In genomic region chr1:3684031-3684430, GRCh38 we compare ENCODE assay signal across 13 cellular contexts. TPM values are rescaled to one million over a fixed set of nuclear protein-coding genes. Genes with fewer than 3 reads are reported as not detected.
DNase-seq lines count a peak whose midpoint lies in the region; TF ChIP-seq lines count a peak whose summit lies in the region.
"Had no signal": no experiment of that assay in that cellular context is flagged by ENCODE, and none has a peak within 500 bp of the region (broad histone marks: within the 10 kb centered on the region; RNA-seq: fewer than 3 reads in every experiment).

No MANE protein-coding gene starts in this region.

- H3K4me3 ChIP-seq in BLaER1 (no peak overlapping the region), epithelial cell of esophagus (ENCODE audit: low read length) (no peak overlapping the region), BE2C (ENCODE audit: low read depth, low read length) (no peak overlapping the region), SK-N-SH (ENCODE audit: low read depth in 2 of 2, low read length in 1 of 2) (no peak overlapping the region)

- no CpG with 5 or more reads among the region's 27 CpGs for WGBS in H9 (ENCODE audit: extremely low coverage, insufficient read length, low lambda C conversion rate)
- 81% methylated on average over 13 of the region's 27 CpGs for WGBS in SK-N-SH (ENCODE audit: low lambda C conversion rate)

- H3K4me2 ChIP-seq in BLaER1, result peak overlapping the region; percentile 85
- H3K4me2 ChIP-seq in H9 (ENCODE audit: insufficient read depth, insufficient read length, low read length), result no peak overlapping the region
- H3K4me2 ChIP-seq in SK-N-SH, result no peak overlapping the region

- no peak for TF ChIP-seq CTCF in H9 (conservative IDR thresholded peaks at IDR 0.05)
- no peak for TF ChIP-seq CTCF in epithelial cell of esophagus (IDR thresholded peaks at IDR 0.05; ENCODE audit: insufficient read depth, low read depth, low read length, missing control alignments)
- no peak for TF ChIP-seq CTCF in mesothelial cell of epicardium (IDR thresholded peaks at IDR 0.05; ENCODE audit: unreplicated experiment)
- no peak for TF ChIP-seq CTCF in BE2C (IDR thresholded peaks at IDR 0.05; ENCODE audit: low read depth, low read length)
- no peak for TF ChIP-seq CTCF in SK-N-SH (IDR thresholded peaks at IDR 0.05)

- H3K4me1 ChIP-seq in BLaER1 (peaks cover 100% of the 10 kb centered on the region), H9 (ENCODE audit: insufficient read depth, low read length) (peaks cover 6% of the 10 kb centered on the region; the same call in 1 of the 2 replicates), BE2C (no peaks in the 10 kb centered on the region), SK-N-SH (ENCODE audit: control insufficient read depth in 1 of 2, insufficient read depth in 2 of 2, low read depth in 1 of 2, low read length in 1 of 2) (no peaks in the 10 kb centered on the region; a peak in 1 of 4 replicates)

- DNase-seq in H9 (peak; percentile 83), epithelial cell of esophagus (ENCODE audit: low read depth) (peak; percentile 56), mesothelial cell of epicardium (ENCODE audit: low spot score in 2 of 2, unreplicated experiment in 2 of 2) (peak; percentile 56 to 75), BE2C (no peak), hypothalamus (lab: John Stamatoyannopoulos, UW) (no peak), DMS79 treated with DMSO at 0.1 percent for 48 hours (lab: John Stamatoyannopoulos, UW) (no peak), SK-N-SH (no peak)
- DNase-seq: activated CD4-positive, alpha-beta memory T cell treated with anti-CD3 and anti-CD28 coated beads, Interleukin-2, amount 10 ng/mL, durations not matched to agents 7 days and 5 days; activated naive CD8-positive, alpha-beta T cell treated with anti-CD3 and anti-CD28 coated beads, Interleukin-2, amount 50 U/mL, for 24 hours; NCI-H187; stimulated activated naive CD4-positive, alpha-beta T cell treated with Interleukin-2 at 50 U/mL for 16 hours had no signal

- H2BK5ac ChIP-seq in H9 (ENCODE audit: insufficient read length, low read length), result no peak overlapping the region

- H3K27ac ChIP-seq in BLaER1 (peak overlapping the region; percentile 56; the same call in 1 of the 2 replicates), H9 (ENCODE audit: insufficient read length, low read depth, low read length) (no peak overlapping the region), SK-N-SH (ENCODE audit: low read depth in 2 of 2, low read length in 1 of 2) (no peak overlapping the region)

- H3K4me1 Mint-ChIP-seq in H9, result peaks cover 13 to 29% of the 10 kb centered on the region in 2 experiments
- H3K4me1 Mint-ChIP-seq in mesothelial cell of epicardium, result peaks cover 16% of the 10 kb centered on the region

- H3K18ac ChIP-seq in H9 (ENCODE audit: insufficient read length, low read depth, low read length), result no peak overlapping the region

- no peak overlapping the region for H2BK20ac ChIP-seq in H9 (ENCODE audit: low read depth, low read length, poor library complexity, severe bottlenecking)

- H3K4ac ChIP-seq in H9 (ENCODE audit: low read depth, low read length), result no peak overlapping the region

- H2BK15ac ChIP-seq in H9 (ENCODE audit: low read depth, low read length), result no peak overlapping the region

- no peak overlapping the region for H4K8ac ChIP-seq in H9 (replicated peaks; ENCODE audit: insufficient read length, low read depth, low read length)

- no peak for TF ChIP-seq EP300 in SK-N-SH (IDR thresholded peaks at IDR 0.05; ENCODE audit: borderline replicate concordance in 1 of 2, low read depth in 1 of 2, low read length in 1 of 2)

- H3K27me3 Mint-ChIP-seq in H9 (ENCODE audit: low read depth), result peaks cover 28% of the 10 kb centered on the region
- H3K27me3 Mint-ChIP-seq in mesothelial cell of epicardium (ENCODE audit: low read depth), result peaks cover 31% of the 10 kb centered on the region

- H2AFZ ChIP-seq in H9 (ENCODE audit: low read length), result no peak overlapping the region
- no peak overlapping the region for H2AFZ ChIP-seq in SK-N-SH (ENCODE audit: low read depth)

- no peaks in the 10 kb centered on the region for H3K9me3 ChIP-seq in BLaER1
- no peaks in the 10 kb centered on the region for H3K9me3 ChIP-seq in H9 (ENCODE audit: control insufficient read depth, low read depth, low read length)
- H3K9me3 ChIP-seq in BE2C, result no peaks in the 10 kb centered on the region
- no peaks in the 10 kb centered on the region for H3K9me3 ChIP-seq in SK-N-SH

- H3K27me3 ChIP-seq in BLaER1 (no peaks in the 10 kb centered on the region), H9 (ENCODE audit: insufficient read depth, low read length) (peaks cover 4% of the 10 kb centered on the region; the same call in 1 of the 2 replicates), BE2C (no peaks in the 10 kb centered on the region), SK-N-SH (ENCODE audit: insufficient read depth) (no peaks in the 10 kb centered on the region)

- H3K79me2 ChIP-seq in H9 (ENCODE audit: insufficient read depth, low read length) (no peaks in the 10 kb centered on the region), SK-N-SH (ENCODE audit: insufficient read depth) (no peaks in the 10 kb centered on the region)

- no peak overlapping the region for H3K23ac ChIP-seq in H9 (ENCODE audit: insufficient read length, low read depth, low read length)

- H3K56ac ChIP-seq in H9 (ENCODE audit: insufficient read length, low read depth, low read length), result no peak overlapping the region

- no peak overlapping the region for H3K27ac Mint-ChIP-seq in H9
- no peak overlapping the region for H3K27ac Mint-ChIP-seq in mesothelial cell of epicardium
- H3K27ac Mint-ChIP-seq: activated CD4-positive, alpha-beta memory T cell treated with anti-CD3 and anti-CD28 coated beads, Interleukin-2, amount 10 ng/mL, durations not matched to agents 7 days and 5 days; activated naive CD8-positive, alpha-beta T cell treated with anti-CD3 and anti-CD28 coated beads, Interleukin-2, amount 50 U/mL, for 24 hours had no signal

- H3F3A ChIP-seq in SK-N-SH (replicated peaks; ENCODE audit: insufficient read depth), result no peaks in the 10 kb centered on the region

- H4K91ac ChIP-seq in H9 (ENCODE audit: insufficient read length, low read depth, low read length), result no peak overlapping the region

- H3K36me3 Mint-ChIP-seq in H9 (ENCODE audit: insufficient read depth in 1 of 3, low read depth in 3 of 3) (peaks cover 0 to 17% (median 6%) of the 10 kb centered on the region in 3 experiments; a peak in 4 of 7 replicates), mesothelial cell of epicardium (no peaks in the 10 kb centered on the region)

- no peak for TF ChIP-seq RAD21 in SK-N-SH (IDR thresholded peaks at IDR 0.05; ENCODE audit: low read length)

- H4K5ac ChIP-seq in H9 (ENCODE audit: insufficient read length, low read depth, low read length), result no peak overlapping the region

- no peak overlapping the region for H3T11ph ChIP-seq in H9 (ENCODE audit: low read length)

- no peaks in the 10 kb centered on the region for H3K36me3 ChIP-seq in BLaER1
- H3K36me3 ChIP-seq in BE2C, result no peaks in the 10 kb centered on the region
- no peaks in the 10 kb centered on the region for H3K36me3 ChIP-seq in SK-N-SH (replicated peaks in 1 of 2; ENCODE audit: control insufficient read depth in 1 of 2, insufficient read depth in 2 of 2, low read length in 1 of 2)

- CTCF ChIA-PET in SK-N-SH (lab: Yijun Ruan, JAX), result interaction anchor here (1.1 to 3.8 kb wide), 2 partner anchors 11 to 41 kb away, joined by 3 to 19 read pairs; no protein-coding TSS in a partner anchor

- H3K9me2 ChIP-seq in SK-N-SH, result no peaks in the 10 kb centered on the region

- no peak overlapping the region for H3K9ac ChIP-seq in BLaER1
- H3K9ac ChIP-seq in H9 (ENCODE audit: extremely low read depth, insufficient read length, low read length), result no peak overlapping the region
- H3K9ac ChIP-seq in SK-N-SH, result no peak overlapping the region

- H3K79me1 ChIP-seq in H9 (ENCODE audit: insufficient read depth, low read depth, low read length, poor library complexity, severe bottlenecking), result no peaks in the 10 kb centered on the region

- no peak overlapping the region for H2BK12ac ChIP-seq in H9 (ENCODE audit: insufficient read length, low read depth, low read length)

- peaks cover 0 to 4% of the 10 kb centered on the region in 2 experiments; a peak in 2 of 5 replicates for H3K9me3 Mint-ChIP-seq in H9
- no peaks in the 10 kb centered on the region for H3K9me3 Mint-ChIP-seq in mesothelial cell of epicardium
- H3K9me3 Mint-ChIP-seq: activated CD4-positive, alpha-beta memory T cell treated with anti-CD3 and anti-CD28 coated beads, Interleukin-2, amount 10 ng/mL, durations not matched to agents 7 days and 5 days; activated naive CD8-positive, alpha-beta T cell treated with anti-CD3 and anti-CD28 coated beads, Interleukin-2, amount 50 U/mL, for 24 hours had no signal

- H3K23me2 ChIP-seq in H9 (ENCODE audit: insufficient read length, low read depth, low read length, poor library complexity, severe bottlenecking), result no peaks in the 10 kb centered on the region

- no peak overlapping the region for H3K14ac ChIP-seq in H9 (ENCODE audit: insufficient read depth, low read length)

- H4K20me1 ChIP-seq in BLaER1 (no peaks in the 10 kb centered on the region), H9 (ENCODE audit: control insufficient read depth, insufficient read depth, insufficient read length) (no peaks in the 10 kb centered on the region), SK-N-SH (ENCODE audit: insufficient read depth) (no peaks in the 10 kb centered on the region)

- no peak overlapping the region for H2BK120ac ChIP-seq in H9 (ENCODE audit: low read depth, low read length, poor library complexity, severe bottlenecking)

- H3K4me3 Mint-ChIP-seq in H9, result peak overlapping the region in 1 of 2 experiments; percentile 40; a peak in 1 of 5 replicates
- no peak overlapping the region for H3K4me3 Mint-ChIP-seq in mesothelial cell of epicardium
- H3K4me3 Mint-ChIP-seq: activated CD4-positive, alpha-beta memory T cell treated with anti-CD3 and anti-CD28 coated beads, Interleukin-2, amount 10 ng/mL, durations not matched to agents 7 days and 5 days; activated naive CD8-positive, alpha-beta T cell treated with anti-CD3 and anti-CD28 coated beads, Interleukin-2, amount 50 U/mL, for 24 hours; central memory CD8-positive, alpha-beta T cell had no signal

- H2AK5ac ChIP-seq in H9 (ENCODE audit: insufficient read length, low read length), result no peak overlapping the region

- POLR2A ChIA-PET in SK-N-SH (lab: Yijun Ruan, JAX), result no interaction called here

RNA-seq across cellular contexts. Expression of gene TP73, which starts 31.7 kb away (rescaled TPM):
- total RNA-seq in H9 (2021) (4.7 and 4.9 TPM in 2 replicates), mesothelial cell of epicardium (1.0 to 1.4 TPM (median 1.2 TPM) in 3 replicates)
- 3.6 TPM for polyA plus RNA-seq in BE2C (2012; ENCODE audit: insufficient read depth, insufficient read length, low read depth)
- polyA plus RNA-seq in SK-N-SH (2012; rRNA removed), result 0.21 and 0.64 TPM in 2 replicates
- 0.28 and 0.41 TPM in 2 replicates for polyA plus RNA-seq in SK-N-SH (2012; cell fraction: cytosol; rRNA removed)
- polyA plus RNA-seq in SK-N-SH (2012; cell fraction: nucleus; rRNA removed), result 1.4 and 1.8 TPM in 2 replicates

RNA-seq across cellular contexts. Expression of gene WRAP73, which starts 34.1 kb away (rescaled TPM):
- total RNA-seq in H9 (2021), result 28.4 and 33.8 TPM in 2 replicates
- 20.8 to 26.4 TPM (median 21.4 TPM) in 3 replicates for total RNA-seq in mesothelial cell of epicardium
- polyA plus RNA-seq in BE2C (2012; ENCODE audit: insufficient read depth, insufficient read length, low read depth), result 33.7 TPM
- 61.9 and 67.8 TPM in 2 replicates for polyA plus RNA-seq in SK-N-SH (2012; rRNA removed)
- 33.1 and 45.1 TPM in 2 replicates for polyA plus RNA-seq in SK-N-SH (2012; cell fraction: cytosol; rRNA removed)
- polyA plus RNA-seq in SK-N-SH (2012; cell fraction: nucleus; rRNA removed), result 172 and 188 TPM in 2 replicates

RNA-seq across cellular contexts. Expression of gene TPRG1L, which starts 59.2 kb away (rescaled TPM):
- total RNA-seq in H9 (2021) (24.0 and 24.7 TPM in 2 replicates), mesothelial cell of epicardium (15.1 to 15.9 TPM (median 15.7 TPM) in 3 replicates)
- polyA plus RNA-seq in BE2C (2012; ENCODE audit: insufficient read depth, insufficient read length, low read depth), result 35.9 TPM
- polyA plus RNA-seq in SK-N-SH (2012; rRNA removed), result 25.9 and 35.5 TPM in 2 replicates
- polyA plus RNA-seq in SK-N-SH (2012; cell fraction: cytosol; rRNA removed), result 28.6 and 33.3 TPM in 2 replicates
- polyA plus RNA-seq in SK-N-SH (2012; cell fraction: nucleus; rRNA removed), result 17.7 and 20.1 TPM in 2 replicates

Comparison
In these comparisons a context has a peak if more than half of its experiments do, and no peak if none do; other contexts are left out.
1. DNase-seq: peak in H9 (single experiment), epithelial cell of esophagus (single experiment) and mesothelial cell of epicardium (2 of 2); none in BE2C (single experiment), hypothalamus (0 of 51), DMS79 treated with DMSO at 0.1 percent for 48 hours (single experiment) and SK-N-SH (single experiment).